In the genomic region with DNA sequence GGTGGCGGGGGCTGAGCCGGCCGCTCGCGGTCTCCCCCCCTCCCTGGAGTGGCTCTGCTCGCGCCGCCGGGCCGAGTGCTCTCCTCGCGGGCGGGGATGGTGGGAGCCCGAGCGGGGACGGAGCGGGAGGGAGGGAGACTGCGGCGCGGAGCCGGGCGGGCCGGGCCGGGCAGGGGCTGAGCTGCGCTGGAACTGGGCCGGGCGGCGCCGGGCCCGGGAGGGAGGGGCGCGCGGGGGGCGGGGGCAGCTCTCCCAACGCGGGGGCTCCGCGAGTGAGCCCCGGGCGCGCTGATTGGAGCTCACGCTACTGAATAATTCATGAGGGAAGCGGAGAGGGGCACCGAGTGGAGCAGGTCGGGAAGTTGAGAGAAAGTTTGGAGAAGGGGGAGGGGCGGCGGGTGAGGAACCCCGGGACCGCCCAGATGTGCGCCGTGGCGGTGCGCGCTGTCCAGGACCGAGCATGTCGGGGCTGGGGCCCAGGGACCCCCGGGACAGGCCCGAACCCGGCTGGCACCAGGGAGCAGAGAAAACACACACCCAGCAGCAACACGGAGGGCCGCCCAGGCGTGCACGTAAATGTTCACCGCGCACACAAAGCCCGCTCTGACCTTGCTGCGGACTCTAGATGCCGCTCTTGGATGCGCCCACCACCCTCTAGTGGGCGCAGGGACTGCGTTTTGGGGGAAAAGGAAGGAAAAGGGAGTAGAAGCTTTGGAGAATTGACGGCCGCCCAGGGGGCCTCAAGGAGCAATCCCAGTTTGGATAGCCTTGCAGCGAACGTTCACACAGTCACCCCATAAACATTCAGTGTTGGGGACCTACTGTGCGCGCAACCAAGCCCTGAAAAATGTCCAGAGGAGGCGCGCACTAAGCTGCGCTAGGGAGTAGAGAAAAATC, we compare ENCODE assay signal across 1 cellular context.
TF ChIP-seq lines count a peak whose summit lies in the region.

A gene (minus strand): TSS at position 194 of the 897 bp plus-strand sequence. CDS start 493 bp downstream, outside the sequence.

TF ChIP-seq in H1, 55 proteins besides CTCF, POLR2A, EP300 and RAD21 (continued from another document):
- TF ChIP-seq KDM4A (IDR thresholded peaks at IDR 0.05; ENCODE audit: low read depth, low read length, severe bottlenecking) (peak; percentile 56), SIX5 (IDR thresholded peaks at IDR 0.05; ENCODE audit: low read depth, low read length) (no peak), CEBPB (IDR thresholded peaks at IDR 0.05; ENCODE audit: low read depth, low read length) (no peak), PHF8 (conservative IDR thresholded peaks at IDR 0.05; ENCODE audit: low read depth, low read length) (peak; percentile 65), SRF (IDR thresholded peaks at IDR 0.05; ENCODE audit: low read depth, low read length) (no peak; the same call in 1 of the 2 replicates), JUN (IDR thresholded peaks at IDR 0.05; ENCODE audit: low read depth, low read length) (no peak), CREB1 (IDR thresholded peaks at IDR 0.05) (peak; percentile 47; the same call in 1 of the 2 replicates), SIN3A (conservative IDR thresholded peaks at IDR 0.05 in 1 of 2, IDR thresholded peaks at IDR 0.05 in 1 of 2; ENCODE audit: low read depth in 1 of 2, low read length in 2 of 2) (peak in 1 of 2 experiments; percentile 65; a peak in 1 of 4 replicates), KDM1A (IDR thresholded peaks at IDR 0.05; ENCODE audit: borderline replicate concordance, low read length) (peak; percentile 52; the same call in 1 of the 2 replicates), HDAC6 (IDR thresholded peaks at IDR 0.05; ENCODE audit: low read depth, low read length) (no peak), TAF1 (IDR thresholded peaks at IDR 0.05; ENCODE audit: low read depth, low read length) (peak; percentile 39; the same call in 1 of the 2 replicates), SP2 (IDR thresholded peaks at IDR 0.05; ENCODE audit: low read length) (no peak), POLR2AphosphoS5 (IDR thresholded peaks at IDR 0.05; ENCODE audit: low read depth, low read length) (peak; percentile 80), SAP30 (IDR thresholded peaks at IDR 0.05; ENCODE audit: insufficient read depth, insufficient replicate concordance, low read length) (peak; percentile 28), SIRT6 (IDR thresholded peaks at IDR 0.05; ENCODE audit: low read length) (no peak), RBBP5 (IDR thresholded peaks at IDR 0.05; ENCODE audit: borderline replicate concordance, low read depth, low read length) (peak; percentile 97), NANOG (IDR thresholded peaks at IDR 0.05; ENCODE audit: insufficient read depth, low read depth, low read length, poor library complexity, severe bottlenecking) (no peak), HDAC2 (IDR thresholded peaks at IDR 0.05; ENCODE audit: borderline replicate concordance in 1 of 2, low read depth in 2 of 2, low read length in 2 of 2) (peak in 1 of 2 experiments; percentile 76; a peak in 1 of 4 replicates), ASH2L (IDR thresholded peaks at IDR 0.05; ENCODE audit: low read length) (peak; percentile 78), CHD2 (IDR thresholded peaks at IDR 0.05; ENCODE audit: low read length) (no peak), TBP (IDR thresholded peaks at IDR 0.05; ENCODE audit: low read depth, low read length) (peak; percentile 28; the same call in 1 of the 2 replicates), FOSL1 (IDR thresholded peaks at IDR 0.05; ENCODE audit: insufficient read depth, low read depth, low read length) (no peak), TEAD4 (IDR thresholded peaks at IDR 0.05; ENCODE audit: low read depth, low read length) (no peak), EGR1 (IDR thresholded peaks at IDR 0.05; ENCODE audit: borderline replicate concordance, low read depth, low read length) (no peak), MAFK (IDR thresholded peaks at IDR 0.05; ENCODE audit: low read depth, low read length) (no peak), NRF1 (IDR thresholded peaks at IDR 0.05; ENCODE audit: low read depth, low read length) (peak; percentile 31; the same call in 1 of the 2 replicates), TAF7 (optimal IDR thresholded peaks at IDR 0.05; ENCODE audit: borderline replicate concordance, low read depth, low read length) (peak; percentile 1)
- TF ChIP-seq, protein P1, sequence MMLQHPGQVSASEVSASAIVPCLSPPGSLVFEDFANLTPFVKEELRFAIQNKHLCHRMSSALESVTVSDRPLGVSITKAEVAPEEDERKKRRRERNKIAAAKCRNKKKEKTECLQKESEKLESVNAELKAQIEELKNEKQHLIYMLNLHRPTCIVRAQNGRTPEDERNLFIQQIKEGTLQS (IDR thresholded peaks at IDR 0.05; ENCODE audit: insufficient read depth, low read depth, low read length): no peak
- TF ChIP-seq, protein P2, sequence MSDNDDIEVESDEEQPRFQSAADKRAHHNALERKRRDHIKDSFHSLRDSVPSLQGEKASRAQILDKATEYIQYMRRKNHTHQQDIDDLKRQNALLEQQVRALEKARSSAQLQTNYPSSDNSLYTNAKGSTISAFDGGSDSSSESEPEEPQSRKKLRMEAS (IDR thresholded peaks at IDR 0.05): peak; percentile 50; the same call in 1 of the 2 replicates
- TF ChIP-seq, protein P3, sequence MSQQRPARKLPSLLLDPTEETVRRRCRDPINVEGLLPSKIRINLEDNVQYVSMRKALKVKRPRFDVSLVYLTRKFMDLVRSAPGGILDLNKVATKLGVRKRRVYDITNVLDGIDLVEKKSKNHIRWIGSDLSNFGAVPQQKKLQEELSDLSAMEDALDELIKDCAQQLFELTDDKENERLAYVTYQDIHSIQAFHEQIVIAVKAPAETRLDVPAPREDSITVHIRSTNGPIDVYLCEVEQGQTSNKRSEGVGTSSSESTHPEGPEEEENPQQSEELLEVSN (IDR thresholded peaks at IDR 0.05): no peak
